ENCODE assay signal across 15 cellular contexts in genomic region chr7:99098317-99098823, GRCh38. TPM values are rescaled to one million over a fixed set of nuclear protein-coding genes. Genes with fewer than 3 reads are reported as not detected.
DNase-seq lines count a peak whose midpoint lies in the region; ATAC-seq and TF ChIP-seq lines count a peak whose summit lies in the region.
"Had no signal": no experiment of that assay in that cellular context is flagged by ENCODE, and none has a peak within 500 bp of the region (broad histone marks: within the 10 kb centered on the region; RNA-seq: fewer than 3 reads in every experiment).

No MANE protein-coding gene starts in this region.

- H4K8ac ChIP-seq in H9 (replicated peaks; ENCODE audit: insufficient read length, low read depth, low read length): no peak overlapping the region

- H4K20me1 ChIP-seq in H9 (ENCODE audit: control insufficient read depth, insufficient read depth, insufficient read length): no peaks in the 10 kb centered on the region

- H3K27ac ChIP-seq in H9 (ENCODE audit: insufficient read length, low read depth, low read length) (peak overlapping the region; percentile 40), breast epithelium (peak overlapping the region; percentile 64 to 71), layer of hippocampus (ENCODE audit: low read depth, low read length) (peak overlapping the region; percentile 70), stomach (peak overlapping the region; percentile 61 to 89 (median 81))

- peaks cover 0 to 11% (median 3%) of the 10 kb centered on the region in 3 experiments; a peak in 3 of 7 replicates for H3K36me3 Mint-ChIP-seq in H9 (ENCODE audit: insufficient read depth in 1 of 3, low read depth in 3 of 3)

- no peak overlapping the region for H3K4me3 Mint-ChIP-seq in H9
- H3K4me3 Mint-ChIP-seq: effector memory CD8-positive, alpha-beta T cell had no signal

- TF ChIP-seq CTCF in H9 (conservative IDR thresholded peaks at IDR 0.05) (no peak), breast epithelium (IDR thresholded peaks at IDR 0.05) (no peak), stomach (IDR thresholded peaks at IDR 0.05) (no peak)

- intact Hi-C loops in breast epithelium (cut with DNase I; ENCODE audit: low total_unique reads): no loop called here
- intact Hi-C loops in stomach (cut with DNase I; ENCODE audit: low total_unique reads): no loop called here

- no peaks in the 10 kb centered on the region for H3K27me3 ChIP-seq in H9 (ENCODE audit: insufficient read depth, low read length)
- no peaks in the 10 kb centered on the region for H3K27me3 ChIP-seq in breast epithelium
- no peaks in the 10 kb centered on the region for H3K27me3 ChIP-seq in layer of hippocampus (ENCODE audit: control insufficient read depth, insufficient read depth, low read length)
- H3K27me3 ChIP-seq in stomach: no peaks in the 10 kb centered on the region

- no peak overlapping the region for H2BK20ac ChIP-seq in H9 (ENCODE audit: low read depth, low read length, poor library complexity, severe bottlenecking)

- no peak overlapping the region for H4K91ac ChIP-seq in H9 (ENCODE audit: insufficient read length, low read depth, low read length)

- H3K9me3 Mint-ChIP-seq in H9: peaks cover 0 to 4% of the 10 kb centered on the region in 2 experiments; a peak in 2 of 5 replicates
- H3K9me3 Mint-ChIP-seq: effector memory CD8-positive, alpha-beta T cell had no signal

- H3K79me2 ChIP-seq in H9 (ENCODE audit: insufficient read depth, low read length): peaks cover 21% of the 10 kb centered on the region; the same call in 1 of the 2 replicates

- peak overlapping the region in 1 of 3 experiments; percentile 26; a peak in 1 of 7 replicates for H3K27ac Mint-ChIP-seq in H9
- H3K27ac Mint-ChIP-seq: effector memory CD8-positive, alpha-beta T cell had no signal

- peaks cover 24 to 38% of the 10 kb centered on the region in 2 experiments for H3K4me1 Mint-ChIP-seq in H9

- peaks cover 7% of the 10 kb centered on the region for H3K79me1 ChIP-seq in H9 (ENCODE audit: insufficient read depth, low read depth, low read length, poor library complexity, severe bottlenecking)

- H3K4me1 ChIP-seq in H9 (ENCODE audit: insufficient read depth, low read length) (peaks cover 4% of the 10 kb centered on the region), breast epithelium (peaks cover 0 to 12% of the 10 kb centered on the region in 2 donors), stomach (peaks cover 36 to 81% (median 61%) of the 10 kb centered on the region in 4 donors)

- no peak overlapping the region for H3K14ac ChIP-seq in H9 (ENCODE audit: insufficient read depth, low read length)

- H4K5ac ChIP-seq in H9 (ENCODE audit: insufficient read length, low read depth, low read length): no peak overlapping the region

- no peak for TF ChIP-seq EP300 in stomach (IDR thresholded peaks at IDR 0.05)

- no peak overlapping the region for H3K23ac ChIP-seq in H9 (ENCODE audit: insufficient read length, low read depth, low read length)

- H3K56ac ChIP-seq in H9 (ENCODE audit: insufficient read length, low read depth, low read length): no peak overlapping the region

- H3K9me3 ChIP-seq in H9 (ENCODE audit: control insufficient read depth, low read depth, low read length): no peaks in the 10 kb centered on the region
- H3K9me3 ChIP-seq in breast epithelium: no peaks in the 10 kb centered on the region
- H3K9me3 ChIP-seq in stomach: no peaks in the 10 kb centered on the region

- no CpG with 5 or more reads among the region's 3 CpGs for WGBS in H9 (ENCODE audit: extremely low coverage, insufficient read length, low lambda C conversion rate)
- WGBS in stomach, 5 donors: 40 to 56% (median 46%) methylated on average over 3 of the region's 3 CpGs

- H3K36me3 ChIP-seq in breast epithelium: no peaks in the 10 kb centered on the region
- H3K36me3 ChIP-seq in stomach: no peaks in the 10 kb centered on the region

- H3T11ph ChIP-seq in H9 (ENCODE audit: low read length): no peak overlapping the region

- TF ChIP-seq POLR2A in breast epithelium (IDR thresholded peaks at IDR 0.05): no peak
- TF ChIP-seq POLR2A in stomach (IDR thresholded peaks at IDR 0.05): no peak
- TF ChIP-seq POLR2A in GM18505 (IDR thresholded peaks at IDR 0.05; ENCODE audit: borderline replicate concordance, extremely low read depth, insufficient read depth, insufficient read length): no peak

- H3K18ac ChIP-seq in H9 (ENCODE audit: insufficient read length, low read depth, low read length): no peak overlapping the region

- no peak overlapping the region for H2BK120ac ChIP-seq in H9 (ENCODE audit: low read depth, low read length, poor library complexity, severe bottlenecking)

- no peak overlapping the region for H3K9ac ChIP-seq in H9 (ENCODE audit: extremely low read depth, insufficient read length, low read length)

- no peaks in the 10 kb centered on the region for H3K23me2 ChIP-seq in H9 (ENCODE audit: insufficient read length, low read depth, low read length, poor library complexity, severe bottlenecking)

- no peak overlapping the region for H2BK12ac ChIP-seq in H9 (ENCODE audit: insufficient read length, low read depth, low read length)

- H3K27me3 Mint-ChIP-seq in H9 (ENCODE audit: low read depth): no peaks in the 10 kb centered on the region
- H3K27me3 Mint-ChIP-seq: effector memory CD8-positive, alpha-beta T cell had no signal

- no peak for ATAC-seq in GM21447 (IDR thresholded peaks at IDR 0.05; ENCODE audit: unreplicated experiment)
- ATAC-seq in GM18505 (IDR thresholded peaks at IDR 0.05; ENCODE audit: unreplicated experiment): no peak
- ATAC-seq in GM19467 (IDR thresholded peaks at IDR 0.05; ENCODE audit: unreplicated experiment): no peak
- ATAC-seq: effector memory CD8-positive, alpha-beta T cell had no signal

- no peak for DNase-seq in H9
- DNase-seq in breast epithelium (ENCODE audit: low spot score in 2 of 2): no peak
- DNase-seq in stomach: no peak
- DNase-seq in stimulated activated naive CD4-positive, alpha-beta T cell (lab: John Stamatoyannopoulos, UW): no peak
- DNase-seq: activated CD4-positive, alpha-beta T cell treated with anti-CD3 and anti-CD28 coated beads, Interleukin-2, amount 50 U/mL, for 1 hour; effector memory CD8-positive, alpha-beta T cell; IMR-90; NCI-H1048; stimulated activated CD4-positive, alpha-beta T cell treated with anti-CD3 and anti-CD28 coated beads, Interleukin-2, amount 100 ng/mL, for 24 hours; stimulated activated CD8-positive, alpha-beta memory T cell treated with anti-CD3 and anti-CD28 coated beads, Interleukin-4, amount 100 ng/mL, for 48 hours; T-helper 9 cell had no signal

- no peak overlapping the region for H2AK5ac ChIP-seq in H9 (ENCODE audit: insufficient read length, low read length)

- no peak overlapping the region for H2BK5ac ChIP-seq in H9 (ENCODE audit: insufficient read length, low read length)

- peak overlapping the region in 1 of 3 donors; percentile 9 for H3K4me3 ChIP-seq in breast epithelium
- no peak overlapping the region for H3K4me3 ChIP-seq in stomach

- no peak overlapping the region for H2BK15ac ChIP-seq in H9 (ENCODE audit: low read depth, low read length)

- H3K4me2 ChIP-seq in H9 (ENCODE audit: insufficient read depth, insufficient read length, low read length): peak overlapping the region; percentile 38

- no peak overlapping the region for H3K4ac ChIP-seq in H9 (ENCODE audit: low read depth, low read length)

- H2AFZ ChIP-seq in H9 (ENCODE audit: low read length): no peak overlapping the region

RNA-seq across cellular contexts. Expression of gene SMURF1, which starts 45.5 kb away (rescaled TPM):
- total RNA-seq in H9 (2021) (27.2 and 29.4 TPM in 2 replicates), breast epithelium (10 to 100 TPM; 20.2 to 28.7 (median 25.9) TPM), stomach (10 to 100 TPM; 28.6 to 46.8 (median 36.5) TPM)
- polyA plus RNA-seq in stomach: 10 to 100 TPM in 1 of 3 donors, 1 to 10 TPM in 2; 8.0 to 14.8 (median 9.4) TPM
